30 cellular contexts compared by ENCODE assay signal in genomic region chr7:89091550-89091949, GRCh38.
"Had no signal": no experiment of that assay in that cellular context is flagged by ENCODE, and none has a peak within 500 bp of the region (broad histone marks: within the 10 kb centered on the region; RNA-seq: fewer than 3 reads in every experiment).

No MANE protein-coding gene starts in this region.

- H3K4me1 Mint-ChIP-seq: activated CD8-positive, alpha-beta memory T cell treated with anti-CD3 and anti-CD28 coated beads, Interleukin-2, amount 10 ng/mL, durations not matched to agents 7 days and 5 days; activated naive CD4-positive, alpha-beta T cell treated with anti-CD3 and anti-CD28 coated beads, Interleukin-2, amount 50 U/mL, for 24 hours; activated naive CD8-positive, alpha-beta T cell treated with anti-CD3 and anti-CD28 coated beads for 36 hours; activated naive CD8-positive, alpha-beta T cell treated with anti-CD3 and anti-CD28 coated beads, Interleukin-2, amount 50 U/mL, for 24 hours had no signal

- H3K36me3 Mint-ChIP-seq: activated CD8-positive, alpha-beta memory T cell treated with anti-CD3 and anti-CD28 coated beads, Interleukin-2, amount 10 ng/mL, durations not matched to agents 7 days and 5 days; activated naive CD4-positive, alpha-beta T cell treated with anti-CD3 and anti-CD28 coated beads, Interleukin-2, amount 50 U/mL, for 24 hours; activated naive CD8-positive, alpha-beta T cell treated with anti-CD3 and anti-CD28 coated beads for 36 hours had no signal

- H3K4me3 Mint-ChIP-seq: activated CD8-positive, alpha-beta memory T cell treated with anti-CD3 and anti-CD28 coated beads, Interleukin-2, amount 10 ng/mL, durations not matched to agents 7 days and 5 days; activated CD8-positive, alpha-beta T cell treated with anti-CD3 and anti-CD28 coated beads, Interleukin-2, amount 10 ng/mL, durations not matched to agents 7 days and 5 days; activated naive CD4-positive, alpha-beta T cell treated with anti-CD3 and anti-CD28 coated beads for 36 hours; activated naive CD4-positive, alpha-beta T cell treated with anti-CD3 and anti-CD28 coated beads, Interleukin-2, amount 50 U/mL, for 24 hours; activated naive CD8-positive, alpha-beta T cell treated with anti-CD3 and anti-CD28 coated beads for 36 hours; activated naive CD8-positive, alpha-beta T cell treated with anti-CD3 and anti-CD28 coated beads, Interleukin-2, amount 50 U/mL, for 24 hours; activated T-helper 1 cell treated with anti-CD3 and anti-CD28 coated beads, Interleukin-12 subunit alpha, Interleukin-12 subunit beta, Interleukin-2, Interleukin-4 antibody, amounts not matched to agents 30 ng/mL and 10 ng/mL and 1 ng/mL, durations not matched to agents 14 hours and 24 hours and 36 hours; effector memory CD8-positive, alpha-beta T cell had no signal

- H3K4me1 ChIP-seq: adrenal gland, body of pancreas, esophagus muscularis mucosa, foreskin keratinocyte, gastroesophageal sphincter had no signal

- H3K9me3 Mint-ChIP-seq: activated naive CD4-positive, alpha-beta T cell treated with anti-CD3 and anti-CD28 coated beads for 36 hours; activated naive CD4-positive, alpha-beta T cell treated with anti-CD3 and anti-CD28 coated beads, Interleukin-2, amount 50 U/mL, for 24 hours; activated naive CD8-positive, alpha-beta T cell treated with anti-CD3 and anti-CD28 coated beads for 36 hours; activated naive CD8-positive, alpha-beta T cell treated with anti-CD3 and anti-CD28 coated beads, Interleukin-2, amount 50 U/mL, for 24 hours; activated T-helper 1 cell treated with anti-CD3 and anti-CD28 coated beads, Interleukin-12 subunit alpha, Interleukin-12 subunit beta, Interleukin-2, Interleukin-4 antibody, amounts not matched to agents 30 ng/mL and 10 ng/mL and 1 ng/mL, durations not matched to agents 14 hours and 24 hours and 36 hours; activated T-helper 2 cell treated with anti-CD3 and anti-CD28 coated beads, Interferon-gamma antibody, Interleukin-2, Interleukin-4, amounts not matched to agents 10 μg/mL and 5 μg/mL and 100 μg/mL, durations not matched to agents 14 hours and 24 hours and 36 hours had no signal

- H3K27me3 Mint-ChIP-seq: activated CD8-positive, alpha-beta memory T cell treated with anti-CD3 and anti-CD28 coated beads, Interleukin-2, amount 10 ng/mL, durations not matched to agents 7 days and 5 days; activated naive CD8-positive, alpha-beta T cell treated with anti-CD3 and anti-CD28 coated beads for 36 hours; activated naive CD8-positive, alpha-beta T cell treated with anti-CD3 and anti-CD28 coated beads, Interleukin-2, amount 50 U/mL, for 24 hours; effector memory CD8-positive, alpha-beta T cell had no signal

- H3K36me3 ChIP-seq: adrenal gland, esophagus muscularis mucosa, gastroesophageal sphincter had no signal

- DNase-seq: activated CD4-positive, alpha-beta T cell treated with anti-CD3 and anti-CD28 coated beads for 1 hour; activated CD4-positive, alpha-beta T cell treated with anti-CD3 and anti-CD28 coated beads for 4 hours; activated CD4-positive, alpha-beta T cell treated with anti-CD3 and anti-CD28 coated beads, Interleukin-2, amount 50 U/mL, for 1 hour; activated CD4-positive, alpha-beta T cell treated with anti-CD3 and anti-CD28 coated beads, Interleukin-2, amount 50 U/mL, for 48 hours; activated CD8-positive, alpha-beta memory T cell treated with anti-CD3 and anti-CD28 coated beads, Interleukin-2, amount 10 ng/mL, durations not matched to agents 7 days and 5 days; activated CD8-positive, alpha-beta memory T cell treated with anti-CD3 and anti-CD28 coated beads, Interleukin-2, amount 50 U/mL, for 4 hours; activated CD8-positive, alpha-beta T cell treated with anti-CD3 and anti-CD28 coated beads, Interleukin-2, amount 10 ng/mL, durations not matched to agents 7 days and 5 days; activated effector memory CD4-positive, alpha-beta T cell treated with anti-CD3 and anti-CD28 coated beads, Interleukin-2, amount 50 U/mL, for 16 hours; activated naive CD4-positive, alpha-beta T cell treated with anti-CD3 and anti-CD28 coated beads for 36 hours; activated naive CD8-positive, alpha-beta T cell treated with anti-CD3 and anti-CD28 coated beads for 36 hours; activated naive CD8-positive, alpha-beta T cell treated with anti-CD3 and anti-CD28 coated beads, Interleukin-2, amount 50 U/mL, for 24 hours; activated T-cell treated with anti-CD3 and anti-CD28 coated beads, Interleukin-2, amount 50 U/mL, for 1 hour; activated T-cell treated with anti-CD3 and anti-CD28 coated beads, Interleukin-2, amount 50 U/mL, for 48 hours; adrenal gland; amygdala; aorta; body of pancreas; caudate nucleus; cortex of kidney; dermis blood vessel endothelial cell; effector CD4-positive, alpha-beta T cell; effector memory CD8-positive, alpha-beta T cell; erythroblast; foreskin keratinocyte; T-helper 2 cell had no signal

- H3K27ac ChIP-seq: adrenal gland, body of pancreas, esophagus muscularis mucosa, foreskin keratinocyte, gastroesophageal sphincter had no signal

- ATAC-seq: activated CD8-positive, alpha-beta memory T cell treated with anti-CD3 and anti-CD28 coated beads, Interleukin-2, amount 10 ng/mL, durations not matched to agents 7 days and 5 days; activated CD8-positive, alpha-beta T cell treated with anti-CD3 and anti-CD28 coated beads, Interleukin-2, amount 10 ng/mL, durations not matched to agents 7 days and 5 days; activated naive CD8-positive, alpha-beta T cell treated with anti-CD3 and anti-CD28 coated beads, Interleukin-2, amount 50 U/mL, for 24 hours; body of pancreas; effector memory CD8-positive, alpha-beta T cell; foreskin keratinocyte; gastroesophageal sphincter had no signal

- H3K27ac Mint-ChIP-seq: activated CD8-positive, alpha-beta memory T cell treated with anti-CD3 and anti-CD28 coated beads, Interleukin-2, amount 10 ng/mL, durations not matched to agents 7 days and 5 days; activated CD8-positive, alpha-beta T cell treated with anti-CD3 and anti-CD28 coated beads, Interleukin-2, amount 10 ng/mL, durations not matched to agents 7 days and 5 days; activated naive CD4-positive, alpha-beta T cell treated with anti-CD3 and anti-CD28 coated beads for 36 hours; activated naive CD4-positive, alpha-beta T cell treated with anti-CD3 and anti-CD28 coated beads, Interleukin-2, amount 50 U/mL, for 24 hours; activated naive CD8-positive, alpha-beta T cell treated with anti-CD3 and anti-CD28 coated beads for 36 hours; activated naive CD8-positive, alpha-beta T cell treated with anti-CD3 and anti-CD28 coated beads, Interleukin-2, amount 50 U/mL, for 24 hours; activated T-helper 1 cell treated with anti-CD3 and anti-CD28 coated beads, Interleukin-12 subunit alpha, Interleukin-12 subunit beta, Interleukin-2, Interleukin-4 antibody, amounts not matched to agents 30 ng/mL and 10 ng/mL and 1 ng/mL, durations not matched to agents 14 hours and 24 hours and 36 hours; activated T-helper 2 cell treated with anti-CD3 and anti-CD28 coated beads, Interferon-gamma antibody, Interleukin-2, Interleukin-4, amounts not matched to agents 10 μg/mL and 5 μg/mL and 100 μg/mL, durations not matched to agents 14 hours and 24 hours and 36 hours; effector memory CD8-positive, alpha-beta T cell had no signal

- H3K27me3 ChIP-seq: adrenal gland, body of pancreas, esophagus muscularis mucosa, foreskin keratinocyte, gastroesophageal sphincter had no signal

- H3K9me3 ChIP-seq: adrenal gland, body of pancreas, esophagus muscularis mucosa, gastroesophageal sphincter had no signal

- H3K4me3 ChIP-seq: adrenal gland, body of pancreas, esophagus muscularis mucosa, gastroesophageal sphincter had no signal
